In the genomic region with DNA sequence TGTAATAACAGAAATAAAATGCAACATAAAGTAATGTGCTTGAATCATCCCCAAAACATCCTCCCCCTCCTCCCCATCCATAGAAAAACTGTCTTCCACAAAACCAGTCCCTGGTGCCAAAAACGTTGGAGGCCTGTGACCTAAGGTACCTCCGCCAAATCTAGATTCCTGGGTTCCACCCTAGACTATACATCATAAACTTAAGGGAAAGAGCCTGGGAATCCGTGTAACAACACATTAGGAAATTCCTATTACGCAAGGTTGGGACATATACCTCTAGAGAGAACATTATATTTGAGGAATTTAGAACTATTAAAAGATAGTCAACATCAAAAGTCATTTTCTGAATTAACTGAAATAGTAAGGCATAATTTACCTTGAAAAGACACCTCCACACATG, we compare ENCODE assay signal across 20 cellular contexts. TPM values are rescaled to one million over a fixed set of nuclear protein-coding genes. Genes with fewer than 3 reads are reported as not detected.
DNase-seq lines count a peak whose midpoint lies in the region; ATAC-seq and TF ChIP-seq lines count a peak whose summit lies in the region.
"Had no signal": no experiment of that assay in that cellular context is flagged by ENCODE, and none has a peak within 500 bp of the region (broad histone marks: within the 10 kb centered on the region; RNA-seq: fewer than 3 reads in every experiment).

No MANE protein-coding gene starts in this region.

- H3K27me3 ChIP-seq in foreskin keratinocyte: no peaks in the 10 kb centered on the region
- H3K27me3 ChIP-seq: Peyer's patch, SJCRH30 had no signal

- H3K27ac ChIP-seq in foreskin keratinocyte: peak overlapping the region; percentile 22
- H3K27ac ChIP-seq: Peyer's patch, SJCRH30 had no signal

- ATAC-seq in foreskin keratinocyte (no peak), mucosa of descending colon (no peak)
- ATAC-seq: GM23338 had no signal

- TF ChIP-seq CTCF in AG10803 (conservative IDR thresholded peaks at IDR 0.05; ENCODE audit: low read length): no peak
- no peak for TF ChIP-seq CTCF in epithelial cell of esophagus (IDR thresholded peaks at IDR 0.05; ENCODE audit: insufficient read depth, low read depth, low read length, missing control alignments)
- no peak for TF ChIP-seq CTCF in foreskin keratinocyte (conservative IDR thresholded peaks at IDR 0.05)
- TF ChIP-seq CTCF in mucosa of descending colon (IDR thresholded peaks at IDR 0.05): no peak

- no peaks in the 10 kb centered on the region for H3K36me3 ChIP-seq in mucosa of descending colon (ENCODE audit: low read depth)
- H3K36me3 ChIP-seq: HAP-1, Peyer's patch had no signal

- H3K4me1 ChIP-seq in foreskin keratinocyte (peaks cover 8% of the 10 kb centered on the region), mucosa of descending colon (ENCODE audit: low read depth) (no peaks in the 10 kb centered on the region)
- H3K4me1 ChIP-seq: Caco-2, HAP-1, SJCRH30 had no signal

- H3K9me3 ChIP-seq in mucosa of descending colon: no peaks in the 10 kb centered on the region
- H3K9me3 ChIP-seq: Caco-2, HAP-1, Peyer's patch, SJCRH30 had no signal

- in situ Hi-C loops in KBM-7 (cut with MboI; ENCODE audit: low pct_unique_long_range_greater_than_20kb, low sequenced_read_pairs): no loop called here

- intact Hi-C loops in mucosa of descending colon (cut with DNase I, micrococcal nuclease): no loop called here

- H3K4me3 ChIP-seq in AG10803 (ENCODE audit: low read length) (no peak overlapping the region), epithelial cell of esophagus (ENCODE audit: low read length) (no peak overlapping the region), mucosa of descending colon (no peak overlapping the region)
- H3K4me3 ChIP-seq: GM23338, HAP-1, Peyer's patch, SJCRH30 had no signal

- DNase-seq in AG10803 (ENCODE audit: low read depth) (peak; percentile 40), NCI-H226 (peak; percentile 59), epithelial cell of esophagus (ENCODE audit: low read depth) (peak; percentile 47), foreskin keratinocyte (no peak), germinal center (ENCODE audit: low spot score) (no peak), KBM-7 (no peak), mucosa of descending colon (no peak), COR-L47 (lab: John Stamatoyannopoulos, UW) (no peak)
- DNase-seq: Caco-2; CD4-positive, alpha-beta T cell; DMS 273 treated with DMSO at 0.1 percent for 48 hours; DND-41; NCI-H1105; NCI-H146; NCI-H2029 treated with DMSO at 0.1 percent for 48 hours; NCI-H524 treated with DMSO at 0.1 percent for 48 hours; Peyer's patch; SJCRH30 had no signal

RNA-seq across cellular contexts. Expression of a gene that starts 38.0 kb away (rescaled TPM):
- 21.4 and 23.1 TPM in 2 replicates for total RNA-seq in foreskin keratinocyte
- 27.9 and 29.8 TPM in 2 replicates for polyA plus RNA-seq in foreskin keratinocyte
- total RNA-seq in mucosa of descending colon: 10 to 100 TPM; 51.8 to 72.1 (median 65.6) TPM

Comparison
In these comparisons a context has a peak if more than half of its experiments do, and no peak if none do; other contexts are left out.
1. DNase-seq: peak in AG10803 (single experiment), NCI-H226 (single experiment) and epithelial cell of esophagus (single experiment); none in foreskin keratinocyte (0 of 2), germinal center (single experiment), KBM-7 (single experiment), mucosa of descending colon (0 of 3) and COR-L47 (single experiment).